In genomic region chr4:1809754-1810502, GRCh38 we compare ENCODE assay signal across 8 cellular contexts. TPM values are rescaled to one million over a fixed set of nuclear protein-coding genes. Genes with fewer than 3 reads are reported as not detected.
DNase-seq lines count a peak whose midpoint lies in the region; ATAC-seq, FAIRE-seq and TF ChIP-seq lines count a peak whose summit lies in the region.

No MANE protein-coding gene starts in this region.

- H3K4me3 ChIP-seq in keratinocyte (ENCODE audit: control insufficient read depth in 2 of 3, extremely low read depth in 1 of 3, insufficient read depth in 2 of 3, low read depth in 1 of 3, low read length in 3 of 3): no peak overlapping the region

- H2AFZ ChIP-seq in keratinocyte (ENCODE audit: control insufficient read depth, low read length): no peak overlapping the region

- H3K9ac ChIP-seq in keratinocyte (ENCODE audit: control insufficient read depth, extremely low read depth, insufficient read depth, low read length): no peak overlapping the region

- H3K36me3 ChIP-seq in keratinocyte (ENCODE audit: control insufficient read depth in 2 of 2, extremely low read depth in 1 of 2, insufficient read depth in 2 of 2, low read length in 2 of 2): peaks cover 27 to 32% of the 10 kb centered on the region in 2 experiments

- dilution Hi-C loops in keratinocyte (cut with MboI; ENCODE audit: extremely low pct_ligation_motif_present, low sequenced_read_pairs): no loop called here

- TF ChIP-seq CTCF in keratinocyte (optimal IDR thresholded peaks at IDR 0.05 in 1 of 3, IDR thresholded peaks at IDR 0.05 in 1 of 3, conservative IDR thresholded peaks at IDR 0.05 in 1 of 3; ENCODE audit: extremely low read depth in 1 of 3, insufficient read depth in 2 of 3, low read length in 3 of 3): peak in 2 of 3 experiments; percentile 80 to 90

- DNase-seq in NCI-H2029 (lab: John Stamatoyannopoulos, UW) (peak; percentile 40), NCI-H2029 treated with DMSO at 0.1 percent for 48 hours (lab: John Stamatoyannopoulos, UW) (no peak), NCI-H146 treated with DMSO at 0.1 percent for 48 hours (lab: John Stamatoyannopoulos, UW; ENCODE audit: unreplicated experiment) (peak; percentile 32), caudate nucleus (lab: John Stamatoyannopoulos, UW) (peak in 58 of 61 donors; percentile 4 to 81 (median 54)), keratinocyte (ENCODE audit: low read depth, low spot score) (no peak)
- DNase-seq in activated CD4-positive, CD25-positive, alpha-beta regulatory T cell (lab: John Stamatoyannopoulos, UW): peak; percentile 28 to 46 (median 40)
- peak; percentile 40 to 66 for DNase-seq in stimulated activated CD4-positive, alpha-beta T cell treated with anti-CD3 and anti-CD28 coated beads, Interleukin-1b, Interleukin-23, amount 100 ng/mL, for 4 hours (ENCODE audit: low read depth in 2 of 2)

- no peak overlapping the region for H3K27ac ChIP-seq in caudate nucleus (ENCODE audit: low read depth, low read length)
- no peak overlapping the region for H3K27ac ChIP-seq in keratinocyte (ENCODE audit: control insufficient read depth, insufficient read depth, low read length)

- H4K20me1 ChIP-seq in keratinocyte (ENCODE audit: control insufficient read depth, extremely low read depth, insufficient read depth, low read length): peaks cover 9% of the 10 kb centered on the region

- ATAC-seq in GM21723 (IDR thresholded peaks at IDR 0.05; ENCODE audit: unreplicated experiment): no peak

- no peaks in the 10 kb centered on the region for H3K27me3 ChIP-seq in keratinocyte (ENCODE audit: control insufficient read depth, extremely low read depth, insufficient read depth, low read length)

- H3K9me3 ChIP-seq in keratinocyte (ENCODE audit: control insufficient read depth, low read depth, low read length): no peaks in the 10 kb centered on the region

- no peaks in the 10 kb centered on the region for H3K4me1 ChIP-seq in keratinocyte (ENCODE audit: control insufficient read depth, extremely low read depth, insufficient read depth, low read length)

- no peaks in the 10 kb centered on the region for H3K9me1 ChIP-seq in keratinocyte (ENCODE audit: control insufficient read depth, extremely low read depth, insufficient read depth, low read length)

- no peak for FAIRE-seq in keratinocyte (lab: Jason Lieb, UNC)

- no peak overlapping the region for H3K4me2 ChIP-seq in keratinocyte (ENCODE audit: control insufficient read depth, extremely low read depth, insufficient read depth, low read depth, low read length)

- no peaks in the 10 kb centered on the region for H3K79me2 ChIP-seq in keratinocyte (ENCODE audit: control insufficient read depth, insufficient read depth, low read length)

RNA-seq across cellular contexts. Expression of gene FGFR3, which starts 16.8 kb away (rescaled TPM):
- polyA plus RNA-seq in keratinocyte: 26.4 to 109 TPM (median 45.2 TPM) in 3 replicates
- polyA plus RNA-seq in keratinocyte (2011; ENCODE audit: low read depth): 11.8 TPM
- 7.4 and 22.2 TPM in 2 replicates for polyA plus RNA-seq in keratinocyte (2011; cell fraction: cytosol; rRNA removed)
- 81.0 and 130 TPM in 2 replicates for polyA plus RNA-seq in keratinocyte (2011; cell fraction: nucleus; rRNA removed)
- 21.7 and 47.7 TPM in 2 replicates for polyA plus RNA-seq in keratinocyte (2012; ENCODE audit: low replicate concordance)
- polyA minus RNA-seq in keratinocyte: 23.6 to 54.4 TPM (median 30.3 TPM) in 3 replicates
- polyA minus RNA-seq in keratinocyte (2011; cell fraction: cytosol; rRNA and poly(A)+ RNA removed): 159 TPM
- 142 and 169 TPM in 2 replicates for polyA minus RNA-seq in keratinocyte (2011; cell fraction: nucleus; rRNA and poly(A)+ RNA removed)

RNA-seq across cellular contexts. Expression of gene LETM1, which starts 46.0 kb away (rescaled TPM):
- polyA plus RNA-seq in keratinocyte: 23.4 to 37.7 TPM (median 25.6 TPM) in 3 replicates
- 25.1 TPM for polyA plus RNA-seq in keratinocyte (2011; ENCODE audit: low read depth)
- 17.1 and 24.3 TPM in 2 replicates for polyA plus RNA-seq in keratinocyte (2011; cell fraction: cytosol; rRNA removed)
- 88.6 TPM in 2 replicates for polyA plus RNA-seq in keratinocyte (2011; cell fraction: nucleus; rRNA removed)
- polyA plus RNA-seq in keratinocyte (2012; ENCODE audit: low replicate concordance): 27.2 and 50.9 TPM in 2 replicates
- polyA minus RNA-seq in keratinocyte: 50.8 to 82.7 TPM (median 68.3 TPM) in 3 replicates
- 134 TPM for polyA minus RNA-seq in keratinocyte (2011; cell fraction: cytosol; rRNA and poly(A)+ RNA removed)
- polyA minus RNA-seq in keratinocyte (2011; cell fraction: nucleus; rRNA and poly(A)+ RNA removed): 103 and 113 TPM in 2 replicates

Comparison
In these comparisons a context has a peak if more than half of its experiments do, and no peak if none do; other contexts are left out.
1. DNase-seq: peak in NCI-H2029 (single experiment), NCI-H146 treated with DMSO at 0.1 percent for 48 hours (single experiment), activated CD4-positive, CD25-positive, alpha-beta regulatory T cell (4 of 4), caudate nucleus (58 of 61) and stimulated activated CD4-positive, alpha-beta T cell treated with anti-CD3 and anti-CD28 coated beads, Interleukin-1b, Interleukin-23, amount 100 ng/mL, for 4 hours (2 of 2); none in NCI-H2029 treated with DMSO at 0.1 percent for 48 hours (single experiment) and keratinocyte (single experiment).